ENCODE assay signal across 7 cellular contexts in genomic region chr12:93442411-93443340, GRCh38. TPM values are rescaled to one million over a fixed set of nuclear protein-coding genes. Genes with fewer than 3 reads are reported as not detected.
DNase-seq lines count a peak whose midpoint lies in the region; ATAC-seq and TF ChIP-seq lines count a peak whose summit lies in the region.

No MANE protein-coding gene starts in this region.

- H3K27ac ChIP-seq in cardiac muscle cell: peak overlapping the region; percentile 91

- ATAC-seq in HG03135 (IDR thresholded peaks at IDR 0.05; ENCODE audit: unreplicated experiment) (no peak), omental fat pad (ENCODE audit: low FRiP score) (no peak)

- H3K36me3 ChIP-seq in cardiac muscle cell: no peaks in the 10 kb centered on the region

- peak overlapping the region; percentile 92 for H3K4me3 ChIP-seq in HFF-Myc (replicated peaks; ENCODE audit: low read depth, low read length)
- peak overlapping the region; percentile 69 for H3K4me3 ChIP-seq in WI38 (ENCODE audit: low read depth, low read length)
- H3K4me3 ChIP-seq in cardiac muscle cell: peak overlapping the region; percentile 89
- peak overlapping the region; percentile 85 for H3K4me3 ChIP-seq in skeletal muscle cell (ENCODE audit: low read depth, low read length)

- H3K4me1 ChIP-seq in cardiac muscle cell (ENCODE audit: low read depth): peaks cover 7% of the 10 kb centered on the region

- DNase-seq in HFF-Myc (ENCODE audit: extremely low read depth, low read depth) (no peak), cardiac muscle cell (ENCODE audit: low read depth in 1 of 2, low spot score in 1 of 2) (peak in 1 of 2 donors; percentile 12), skeletal muscle cell (ENCODE audit: low read depth) (no peak), omental fat pad (ENCODE audit: low spot score) (no peak)
- DNase-seq in activated effector memory CD4-positive, alpha-beta T cell treated with Interleukin-2 at 50 U/mL for 16 hours: no peak

- TF ChIP-seq CTCF in HFF-Myc (IDR thresholded peaks at IDR 0.05; ENCODE audit: low read depth, low read length, missing control alignments): no peak
- TF ChIP-seq CTCF in WI38 (IDR thresholded peaks at IDR 0.05; ENCODE audit: low read depth, low read length): no peak
- TF ChIP-seq CTCF in cardiac muscle cell (IDR thresholded peaks at IDR 0.05; ENCODE audit: low read depth, low read length): no peak
- TF ChIP-seq CTCF in omental fat pad (IDR thresholded peaks at IDR 0.05): no peak

- no peaks in the 10 kb centered on the region for H3K9me3 ChIP-seq in cardiac muscle cell (ENCODE audit: low read depth)

- peaks cover 8% of the 10 kb centered on the region for H3K27me3 ChIP-seq in cardiac muscle cell

RNA-seq across cellular contexts. Expression of gene UBE2N, which starts 0.9 kb away (rescaled TPM):
- total RNA-seq in cardiac muscle cell (17.2 and 36.1 TPM in 2 replicates), omental fat pad (10 to 100 TPM; 39.1 to 64.0 (median 45.2) TPM)
- polyA plus RNA-seq in cardiac muscle cell: 131 and 168 TPM in 2 replicates

RNA-seq across cellular contexts. Expression of gene MRPL42, which starts 24.6 kb away (rescaled TPM):
- 24.0 and 41.5 TPM in 2 replicates for total RNA-seq in cardiac muscle cell
- polyA plus RNA-seq in cardiac muscle cell: 92.5 and 128 TPM in 2 replicates
- 10 to 100 TPM; 36.0 to 47.0 (median 38.4) TPM for total RNA-seq in omental fat pad
